Comparison of ENCODE assay signal across 1 cellular context in the genomic region with DNA sequence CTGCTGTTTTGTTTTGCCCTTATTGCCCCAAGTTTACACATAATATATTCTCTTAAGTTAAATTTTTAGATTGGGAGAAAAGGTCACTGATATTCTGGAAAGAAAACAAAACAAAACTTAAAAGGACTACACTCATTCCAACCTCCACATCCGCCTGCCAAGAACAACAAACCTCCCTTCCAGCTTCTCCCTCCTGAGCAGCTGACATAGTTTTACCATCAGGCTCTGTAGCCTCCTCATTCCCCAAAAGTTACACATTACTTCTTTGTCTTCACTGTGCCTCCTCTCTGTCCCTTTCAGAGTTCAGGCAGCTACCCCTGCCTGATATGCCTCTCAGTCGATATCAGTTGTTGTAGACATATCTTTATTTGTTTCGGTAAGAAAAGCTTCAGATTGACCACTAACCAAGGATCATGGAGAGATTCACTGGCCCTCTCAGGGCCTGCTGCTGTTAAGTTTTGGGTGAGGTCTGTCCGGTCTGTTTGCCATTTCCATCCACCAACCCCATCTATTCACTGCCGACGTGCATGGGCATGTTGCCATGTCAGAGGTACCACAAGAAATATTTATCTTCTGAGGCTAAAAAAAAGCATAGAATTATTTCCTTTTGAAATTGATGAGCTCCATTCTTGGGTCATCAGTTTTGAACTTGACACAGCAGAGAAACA.
TF ChIP-seq lines count a peak whose summit lies in the region.

No MANE protein-coding gene starts in this region.

TF ChIP-seq in HEK293, 187 proteins besides CTCF, POLR2A, EP300 and RAD21:
- TF ChIP-seq WT1 (tag by site-specific recombination; IDR thresholded peaks at IDR 0.05) (peak; percentile 67), ZNF629 (tag by site-specific recombination; IDR thresholded peaks at IDR 0.05) (no peak)
TF ChIP-seq in HEK293: peak in this region for 1.
